Comparison of ENCODE assay signal across 12 cellular contexts in the genomic region with DNA sequence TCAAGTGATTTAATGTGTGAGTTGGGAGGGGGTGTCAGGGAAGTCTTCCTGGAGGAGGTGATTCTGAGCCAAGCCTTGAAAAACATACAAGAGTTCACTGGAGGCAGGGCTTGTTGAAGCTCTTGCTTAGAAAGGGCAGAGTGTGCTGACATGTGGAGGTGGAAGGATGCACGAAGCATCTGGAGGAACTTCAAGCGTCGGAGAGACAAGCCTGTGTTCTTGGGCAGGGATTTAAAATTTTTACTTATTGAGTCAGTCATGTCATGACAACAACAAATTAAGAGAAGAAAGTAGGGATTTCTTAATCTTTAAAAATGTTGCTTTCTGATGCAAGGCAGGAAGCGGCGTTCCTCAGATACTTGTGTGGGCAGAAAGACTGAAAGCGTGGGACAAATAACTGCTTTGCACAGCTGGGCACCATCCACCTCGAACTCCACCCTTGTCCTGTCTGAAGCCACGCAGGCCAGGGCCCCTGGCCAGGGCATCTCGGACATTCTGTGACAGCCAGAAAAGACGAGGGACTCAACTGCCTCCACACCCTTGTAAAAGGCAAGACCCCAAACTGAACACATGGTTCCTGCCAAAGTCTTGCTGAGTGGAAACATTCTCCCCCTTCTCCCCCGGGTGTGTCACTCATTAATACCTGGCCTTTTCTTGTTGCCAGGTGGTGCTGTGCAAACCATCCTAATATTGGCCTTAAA. TPM values are rescaled to one million over a fixed set of nuclear protein-coding genes. Genes with fewer than 3 reads are reported as not detected.
DNase-seq lines count a peak whose midpoint lies in the region; ATAC-seq, FAIRE-seq and TF ChIP-seq lines count a peak whose summit lies in the region.
"Had no signal": no experiment of that assay in that cellular context is flagged by ENCODE, and none has a peak within 500 bp of the region (broad histone marks: within the 10 kb centered on the region; RNA-seq: fewer than 3 reads in every experiment).

No MANE protein-coding gene starts in this region.

- TF ChIP-seq CTCF in K562 (IDR thresholded peaks at IDR 0.05 in 2 of 3, conservative IDR thresholded peaks at IDR 0.05 in 1 of 3; ENCODE audit: insufficient read depth in 2 of 3, low read depth in 1 of 3, low read length in 3 of 3) = no peak
- no peak for TF ChIP-seq CTCF in right atrium auricular region (IDR thresholded peaks at IDR 0.05)

- no peak overlapping the region for H3K27ac Mint-ChIP-seq in activated T-cell treated with anti-CD3 and anti-CD28 coated beads, Interleukin-2, amount 50 U/mL, for 72 hours
- H3K27ac Mint-ChIP-seq: activated naive CD4-positive, alpha-beta T cell treated with anti-CD3 and anti-CD28 coated beads, Interleukin-2, amount 50 U/mL, for 72 hours; naive B cell had no signal

- H3K36me3 Mint-ChIP-seq in activated T-cell treated with anti-CD3 and anti-CD28 coated beads, Interleukin-2, amount 50 U/mL, for 72 hours (ENCODE audit: insufficient read depth in 2 of 2) = no peaks in the 10 kb centered on the region
- H3K36me3 Mint-ChIP-seq: activated naive CD4-positive, alpha-beta T cell treated with anti-CD3 and anti-CD28 coated beads, Interleukin-2, amount 50 U/mL, for 72 hours; naive B cell had no signal

- POLR2A ChIA-PET in K562 (lab: Yijun Ruan, JAX) = interaction anchor here (1.0 kb wide), 1 partner anchor 16 kb away, joined by 3 read pairs; no protein-coding TSS in a partner anchor

- no peaks in the 10 kb centered on the region for H3K9me1 ChIP-seq in K562 (ENCODE audit: control insufficient read depth, insufficient read depth, low read length)

- TF ChIP-seq RAD21 in K562 (CRISPR knock-in tag; conservative IDR thresholded peaks at IDR 0.05 in 1 of 2, IDR thresholded peaks at IDR 0.05 in 1 of 2) = no peak

- no peak for FAIRE-seq in K562 (lab: Jason Lieb, UNC)

- H3K9me3 Mint-ChIP-seq in activated T-cell treated with anti-CD3 and anti-CD28 coated beads, Interleukin-2, amount 50 U/mL, for 72 hours = no peaks in the 10 kb centered on the region
- H3K9me3 Mint-ChIP-seq: activated naive CD4-positive, alpha-beta T cell treated with anti-CD3 and anti-CD28 coated beads, Interleukin-2, amount 50 U/mL, for 72 hours had no signal

- H3K27ac ChIP-seq in K562 (ENCODE audit: extremely low read depth, low read depth, low read length) = no peak overlapping the region
- H3K27ac ChIP-seq in right atrium auricular region = peak overlapping the region; percentile 51 to 80
- H3K27ac ChIP-seq in stomach smooth muscle (ENCODE audit: low read length) = peak overlapping the region; percentile 49

- no peak for TF ChIP-seq POLR2A in K562 (conservative IDR thresholded peaks at IDR 0.05)

- no peak overlapping the region for H3K9ac ChIP-seq in K562 (ENCODE audit: insufficient read depth in 1 of 2, low read depth in 2 of 2, low read length in 2 of 2)
- H3K9ac ChIP-seq in stomach smooth muscle (ENCODE audit: low read length in 2 of 2) = no peak overlapping the region

- no peak overlapping the region for H2AFZ ChIP-seq in K562 (ENCODE audit: low read depth, low read length)

- no peaks in the 10 kb centered on the region; the same call in 1 of the 2 replicates for H4K20me1 ChIP-seq in K562 (replicated peaks; ENCODE audit: control insufficient read depth, insufficient read depth, low read length)

- H3K4me3 ChIP-seq in K562 (no peak overlapping the region), right atrium auricular region (no peak overlapping the region), stomach smooth muscle (ENCODE audit: low read length in 2 of 2) (no peak overlapping the region)

- no peaks in the 10 kb centered on the region for H3K4me1 ChIP-seq in K562 (replicated peaks in 1 of 2; ENCODE audit: control insufficient read depth in 2 of 2, insufficient read depth in 2 of 2, low read length in 2 of 2)
- peaks cover 0 to 12% of the 10 kb centered on the region in 2 donors for H3K4me1 ChIP-seq in right atrium auricular region
- H3K4me1 ChIP-seq in stomach smooth muscle (ENCODE audit: control insufficient read depth, insufficient read depth, low read length) = peaks cover 11% of the 10 kb centered on the region

- in situ Hi-C loops in K562 (cut with MboI) = no loop called here
- in situ Hi-C loops in G401 (cut with HindIII; ENCODE audit: low sequenced_read_pairs) = no loop called here

- H3K36me3 ChIP-seq in K562 (ENCODE audit: control insufficient read depth, insufficient read depth, low read length) = no peaks in the 10 kb centered on the region; the same call in 2 of the 3 replicates
- no peaks in the 10 kb centered on the region for H3K36me3 ChIP-seq in right atrium auricular region
- no peaks in the 10 kb centered on the region for H3K36me3 ChIP-seq in stomach smooth muscle (ENCODE audit: control insufficient read depth in 2 of 2, insufficient read depth in 2 of 2, low read length in 2 of 2)

- H3K27me3 ChIP-seq in K562 (ENCODE audit: control insufficient read depth in 2 of 2, insufficient read depth in 2 of 2, low read length in 2 of 2) = no peaks in the 10 kb centered on the region
- H3K27me3 ChIP-seq in right atrium auricular region = no peaks in the 10 kb centered on the region
- no peaks in the 10 kb centered on the region for H3K27me3 ChIP-seq in stomach smooth muscle (ENCODE audit: control insufficient read depth in 1 of 2, insufficient read depth in 2 of 2, low read length in 2 of 2)

- CTCF ChIA-PET in K562 (lab: Yijun Ruan, JAX; ENCODE audit: low intra/inter-chr PET ratio) = no interaction called here

- 68% methylated on average over 11 of the region's 11 CpGs for WGBS in K562 (ENCODE audit: insufficient coverage, low coverage, missing lambda C conversion rate)

- no peak for ATAC-seq in K562
- ATAC-seq in activated T-cell treated with anti-CD3 and anti-CD28 coated beads, Interleukin-2, amount 50 U/mL, for 72 hours (replicated peaks in 1 of 2) = no peak
- ATAC-seq in HG03571 (IDR thresholded peaks at IDR 0.05; ENCODE audit: unreplicated experiment) = no peak
- ATAC-seq: activated naive CD4-positive, alpha-beta T cell treated with anti-CD3 and anti-CD28 coated beads, Interleukin-2, amount 50 U/mL, for 72 hours; Panc1 had no signal

- no TSS peak for BruUV-seq in K562 (replicated peaks; lab: Mats Ljungman, UMichigan)

- H3K4me1 Mint-ChIP-seq in activated T-cell treated with anti-CD3 and anti-CD28 coated beads, Interleukin-2, amount 50 U/mL, for 72 hours (ENCODE audit: low read depth) = no peaks in the 10 kb centered on the region
- H3K4me1 Mint-ChIP-seq: naive B cell had no signal

- H3K4me2 ChIP-seq in K562 (ENCODE audit: insufficient read depth, low read length) = no peak overlapping the region

- no peak for TF ChIP-seq EP300 in K562 (IDR thresholded peaks at IDR 0.05; ENCODE audit: low read length)

- H3K9me3 ChIP-seq in K562 (replicated peaks; ENCODE audit: control insufficient read depth, insufficient read depth, low read depth, low read length) (no peaks in the 10 kb centered on the region), right atrium auricular region (no peaks in the 10 kb centered on the region), stomach smooth muscle (ENCODE audit: control insufficient read depth in 2 of 2, low read length in 2 of 2) (no peaks in the 10 kb centered on the region)

- no peak overlapping the region for H3K4me3 Mint-ChIP-seq in activated T-cell treated with anti-CD3 and anti-CD28 coated beads, Interleukin-2, amount 50 U/mL, for 72 hours
- H3K4me3 Mint-ChIP-seq: naive B cell had no signal

- H3K27me3 Mint-ChIP-seq in activated T-cell treated with anti-CD3 and anti-CD28 coated beads, Interleukin-2, amount 50 U/mL, for 72 hours (ENCODE audit: low read depth) = peaks cover 19% of the 10 kb centered on the region

- intact Hi-C loops in K562 (cut with micrococcal nuclease) = no loop called here

- DNase-seq in ELR (ENCODE audit: low read depth) = peak; percentile 45
- no peak for DNase-seq in K562 (ENCODE audit: extremely low read depth in 1 of 4, low spot score in 3 of 4)
- peak; percentile 93 for DNase-seq in right atrium auricular region (ENCODE audit: low spot score)
- no peak for DNase-seq in G401 (ENCODE audit: low spot score)
- no peak for DNase-seq in activated T-cell treated with anti-CD3 and anti-CD28 coated beads, Interleukin-2, amount 50 U/mL, for 72 hours
- DNase-seq in pons (ENCODE audit: low spot score) = no peak
- DNase-seq: naive B cell, NCI-H1105 had no signal

- H3K79me2 ChIP-seq in K562 (ENCODE audit: control insufficient read depth, insufficient read depth, low read length) = no peaks in the 10 kb centered on the region

RNA-seq across cellular contexts. Expression of gene IL16, which starts 6.9 kb away (rescaled TPM):
- 38.7 and 65.0 TPM in 2 replicates for total RNA-seq in K562 (2011; cell fraction: chromatin; rRNA removed; ENCODE audit: low replicate concordance)
- total RNA-seq in K562 (2011; cell fraction: nucleolus; rRNA removed) = 25.1 and 33.4 TPM in 2 replicates
- 22.6 and 27.1 TPM in 2 replicates for total RNA-seq in K562 (2011; cell fraction: nucleoplasm; rRNA removed)
- total RNA-seq in K562 (2014; rRNA removed) (5.6 and 5.9 TPM in 2 replicates), K562 (2014; rRNA removed; fragmentation: Illumina TruSeq; extraction: Trizol) (8.7 and 10.6 TPM in 2 replicates), K562 (2015; rRNA removed; fragmentation: Illumina TruSeq; extraction: Trizol) (7.6 and 8.1 TPM in 2 replicates), K562 (2021) (16.0 and 16.8 TPM in 2 replicates), right atrium auricular region (10 to 100 TPM in 1 of 2 donors, 1 to 10 TPM in 1; 3.9 to 12.1 TPM)
- polyA plus RNA-seq in K562 (2011; rRNA removed) (3.1 and 13.3 TPM in 2 replicates), K562 (2014; fragmentation: Illumina TruSeq; extraction: Trizol) (15.2 and 17.7 TPM in 2 replicates), K562 (2014; fragmentation: Nextera tagmentation; extraction: Ambion mirVana) (1 to 10 TPM; 1.4 to 1.9 TPM), K562 (2014; rRNA removed) (15.0 and 18.8 TPM in 2 replicates)
- polyA plus RNA-seq in K562 (2011; cell fraction: cytosol; rRNA removed) = 2.6 and 10.3 TPM in 2 replicates
- polyA plus RNA-seq in K562 (2011; cell fraction: nucleus; rRNA removed) = 13.5 and 96.3 TPM in 2 replicates
- 10.6 and 19.0 TPM in 2 replicates for polyA plus RNA-seq in K562 (2012)
- 4.0 and 12.0 TPM in 2 replicates for polyA minus RNA-seq in K562 (2011; rRNA and poly(A)+ RNA removed)
- polyA minus RNA-seq in K562 (2011; cell fraction: cytosol; rRNA and poly(A)+ RNA removed) = 0.46 and 5.0 TPM in 2 replicates
- 5.4 and 23.2 TPM in 2 replicates for polyA minus RNA-seq in K562 (2011; cell fraction: nucleus; rRNA and poly(A)+ RNA removed)
- 0.12 TPM in 1 of 2 replicates, not detected in the other for total RNA-seq in G401 (2014; rRNA removed; shearing (Covaris generic))
- total RNA-seq in activated T-cell treated with anti-CD3 and anti-CD28 coated beads, Interleukin-2, amount 50 U/mL, for 72 hours = 10 to 100 TPM; 50.9 to 63.2 TPM

RNA-seq across cellular contexts. Expression of gene CFAP161, which starts 55.7 kb away (rescaled TPM):
- total RNA-seq in K562 (2011; cell fraction: chromatin; rRNA removed; ENCODE audit: low replicate concordance) = 121 and 131 TPM in 2 replicates
- total RNA-seq in K562 (2011; cell fraction: nucleolus; rRNA removed) = 46.2 and 49.2 TPM in 2 replicates
- total RNA-seq in K562 (2011; cell fraction: nucleoplasm; rRNA removed) = 56.2 and 86.6 TPM in 2 replicates
- total RNA-seq in K562 (2014; rRNA removed) (32.1 and 52.2 TPM in 2 replicates), K562 (2014; rRNA removed; fragmentation: Illumina TruSeq; extraction: Trizol) (51.7 and 69.6 TPM in 2 replicates), K562 (2015; rRNA removed; fragmentation: Illumina TruSeq; extraction: Trizol) (25.8 and 26.5 TPM in 2 replicates), K562 (2021) (36.3 and 36.5 TPM in 2 replicates), right atrium auricular region (1 to 10 TPM in 1 of 2 donors, not detected in 1; 6.2 TPM)
- polyA plus RNA-seq in K562 (2011; rRNA removed) (11.4 and 75.6 TPM in 2 replicates), K562 (2014; fragmentation: Illumina TruSeq; extraction: Trizol) (76.3 and 78.7 TPM in 2 replicates), K562 (2014; fragmentation: Nextera tagmentation; extraction: Ambion mirVana) (10 to 100 TPM; 78.3 to 83.3 TPM), K562 (2014; rRNA removed) (62.1 and 79.4 TPM in 2 replicates)
- 5.0 and 28.2 TPM in 2 replicates for polyA plus RNA-seq in K562 (2011; cell fraction: cytosol; rRNA removed)
- polyA plus RNA-seq in K562 (2011; cell fraction: nucleus; rRNA removed) = 13.9 and 76.2 TPM in 2 replicates
- polyA plus RNA-seq in K562 (2012) = 22.9 and 27.3 TPM in 2 replicates
- 10.7 and 54.7 TPM in 2 replicates for polyA minus RNA-seq in K562 (2011; rRNA and poly(A)+ RNA removed)
- polyA minus RNA-seq in K562 (2011; cell fraction: cytosol; rRNA and poly(A)+ RNA removed) = 5.2 and 32.8 TPM in 2 replicates
- polyA minus RNA-seq in K562 (2011; cell fraction: nucleus; rRNA and poly(A)+ RNA removed) = 12.0 and 40.0 TPM in 2 replicates
- not detected in 2 replicates for total RNA-seq in G401 (2014; rRNA removed; shearing (Covaris generic))
- total RNA-seq in activated T-cell treated with anti-CD3 and anti-CD28 coated beads, Interleukin-2, amount 50 U/mL, for 72 hours = under 1 TPM in 1 of 2 donors, not detected in 1; 0.48 TPM
- total RNA-seq: activated naive CD4-positive, alpha-beta T cell treated with anti-CD3 and anti-CD28 coated beads, Interleukin-2, amount 50 U/mL, for 72 hours had no signal

Comparison
In these comparisons a context has a peak if more than half of its experiments do, and no peak if none do; other contexts are left out.
1. DNase-seq: peak in ELR (single experiment) and right atrium auricular region (single experiment); none in K562 (0 of 4), G401 (single experiment), activated T-cell treated with anti-CD3 and anti-CD28 coated beads, Interleukin-2, amount 50 U/mL, for 72 hours (0 of 2) and pons (single experiment).